In genomic region chr19:10670876-10671804, GRCh38 we compare ENCODE assay signal across 19 cellular contexts. TPM values are rescaled to one million over a fixed set of nuclear protein-coding genes. Genes with fewer than 3 reads are reported as not detected.
DNase-seq lines count a peak whose midpoint lies in the region; ATAC-seq and TF ChIP-seq lines count a peak whose summit lies in the region.
"Had no signal": no experiment of that assay in that cellular context is flagged by ENCODE, and none has a peak within 500 bp of the region (broad histone marks: within the 10 kb centered on the region; RNA-seq: fewer than 3 reads in every experiment).

No MANE protein-coding gene starts in this region.

- peaks cover 10% of the 10 kb centered on the region for H3K4me1 ChIP-seq in IMR-90 (ENCODE audit: control insufficient read depth, insufficient read depth, low read length)
- no peaks in the 10 kb centered on the region for H3K4me1 ChIP-seq in mammary epithelial cell (ENCODE audit: insufficient read depth, low read length)
- H3K4me1 ChIP-seq: foreskin keratinocyte had no signal

- no peak for TF ChIP-seq RAD21 in IMR-90 (IDR thresholded peaks at IDR 0.05; ENCODE audit: low read length)

- no peaks in the 10 kb centered on the region for H3K9me3 ChIP-seq in IMR-90 (ENCODE audit: control insufficient read depth, insufficient read depth, low read length)
- no peaks in the 10 kb centered on the region for H3K9me3 ChIP-seq in mammary epithelial cell (replicated peaks; ENCODE audit: insufficient read depth, low read length)
- H3K9me3 ChIP-seq: thyroid gland had no signal

- peak overlapping the region; percentile 0 for H2AK9ac ChIP-seq in IMR-90 (replicated peaks; ENCODE audit: low read depth, low read length, poor library complexity)

- H3K27me3 ChIP-seq in IMR-90 (ENCODE audit: control insufficient read depth, insufficient read depth, low read length) (no peaks in the 10 kb centered on the region), mammary epithelial cell (ENCODE audit: insufficient read depth, low read length) (no peaks in the 10 kb centered on the region)
- H3K27me3 ChIP-seq: foreskin keratinocyte, thyroid gland had no signal

- no TSS peak for BruUV-seq in IMR-90 (replicated peaks; lab: Mats Ljungman, UMichigan)
- TSS peak; percentile 73 for BruUV-seq in mammary epithelial cell (replicated peaks; lab: Mats Ljungman, UMichigan)

- no peak overlapping the region for H3K4ac ChIP-seq in IMR-90 (ENCODE audit: low read depth, low read length)

- DNase-seq in G401 (ENCODE audit: low spot score) (peak; percentile 63), IMR-90 (no peak), mammary epithelial cell (no peak), neural crest cell (ENCODE audit: low read depth, low spot score) (no peak), nephron progenitor cell (no peak)
- DNase-seq in stimulated activated CD4-positive, alpha-beta T cell treated with anti-CD3 and anti-CD28 coated beads, Interleukin-4, amount 100 ng/mL, for 24 hours, result no peak
- DNase-seq: activated CD4-positive, alpha-beta memory T cell treated with anti-CD3 and anti-CD28 coated beads, Interleukin-2, amount 10 ng/mL, durations not matched to agents 7 days and 5 days; amygdala; foreskin keratinocyte; GOT3; Kasumi-1; NCI-H1417 treated with DMSO at 0.1 percent for 48 hours; NCI-H2171 treated with DMSO at 0.1 percent for 48 hours; SHP77; T-helper 1 cell; thyroid gland had no signal

- H4K5ac ChIP-seq in IMR-90 (ENCODE audit: low read depth, low read length), result no peak overlapping the region

- no peak overlapping the region for H2BK15ac ChIP-seq in IMR-90 (ENCODE audit: low read depth, low read length)

- H3K9ac ChIP-seq in IMR-90 (ENCODE audit: low read depth, low read length), result no peak overlapping the region
- H3K9ac ChIP-seq in mammary epithelial cell (ENCODE audit: insufficient read depth, low read length), result no peak overlapping the region

- H3K27ac ChIP-seq in IMR-90 (ENCODE audit: insufficient read depth, low read length), result no peak overlapping the region
- no peak overlapping the region for H3K27ac ChIP-seq in mammary epithelial cell (ENCODE audit: insufficient read depth, low read depth, low read length)
- H3K27ac ChIP-seq: foreskin keratinocyte, thyroid gland had no signal

- H3K79me2 ChIP-seq in mammary epithelial cell (ENCODE audit: insufficient read depth, low read length), result peaks cover 93% of the 10 kb centered on the region

- H3K36me3 Mint-ChIP-seq in neural crest cell (ENCODE audit: low read depth) (peaks cover 15% of the 10 kb centered on the region), nephron progenitor cell (ENCODE audit: low read depth) (peaks cover 78% of the 10 kb centered on the region)

- ATAC-seq in IMR-90 (ENCODE audit: low read depth) (no peak), GM19467 (IDR thresholded peaks at IDR 0.05; ENCODE audit: unreplicated experiment) (no peak)
- ATAC-seq: foreskin keratinocyte; stimulated activated memory B cell treated with anti-CD40 and anti-IgM and Interleukin-4, amounts not matched to agents 10 μg/mL and 1 μg/mL and 100 μg/mL, for 72 hours had no signal

- H3K18ac ChIP-seq in IMR-90 (ENCODE audit: low read depth, low read length), result no peak overlapping the region

- H4K20me1 ChIP-seq in IMR-90 (ENCODE audit: insufficient read depth, low read length) (peaks cover 97% of the 10 kb centered on the region), mammary epithelial cell (ENCODE audit: insufficient read depth, low read length) (peaks cover 20% of the 10 kb centered on the region)

- WGBS in IMR-90 (ENCODE audit: extremely low coverage in 2 of 2, insufficient read length in 1 of 2), 2 experiments, result 69% methylated on average over 2 of the region's 24 CpGs; no CpG with 5 or more reads in 1 of the 2 experiments
- WGBS in mammary epithelial cell (ENCODE audit: low coverage, missing lambda C conversion rate), result 78% methylated on average over 23 of the region's 24 CpGs

- no peak overlapping the region for H2BK120ac ChIP-seq in IMR-90 (ENCODE audit: low read depth, low read length)

- no peak overlapping the region for H2BK5ac ChIP-seq in IMR-90 (ENCODE audit: low read depth, low read length, poor library complexity, severe bottlenecking)

- H3K14ac ChIP-seq in IMR-90 (replicated peaks; ENCODE audit: low read depth, low read length), result no peak overlapping the region

- dilution Hi-C loops in IMR-90 (cut with HindIII; ENCODE audit: low sequenced_read_pairs, unreplicated experiment) (no loop called here), mammary epithelial cell (cut with HindIII; ENCODE audit: low sequenced_read_pairs) (no loop called here)

- no peak overlapping the region for H3K4me3 ChIP-seq in IMR-90 (ENCODE audit: insufficient read depth, low read depth, low read length)
- H3K4me3 ChIP-seq in mammary epithelial cell (replicated peaks in 1 of 3; ENCODE audit: insufficient read depth in 1 of 3, low read depth in 2 of 3, low read length in 3 of 3), result no peak overlapping the region
- H3K4me3 ChIP-seq: thyroid gland had no signal

- H3K9me3 Mint-ChIP-seq in neural crest cell, result no peaks in the 10 kb centered on the region
- H3K9me3 Mint-ChIP-seq in nephron progenitor cell, result no peaks in the 10 kb centered on the region
- H3K9me3 Mint-ChIP-seq: activated CD4-positive, alpha-beta memory T cell treated with anti-CD3 and anti-CD28 coated beads, Interleukin-2, amount 10 ng/mL, durations not matched to agents 7 days and 5 days; activated T-helper 2 cell treated with anti-CD3 and anti-CD28 coated beads, Interferon-gamma antibody, Interleukin-2, Interleukin-4, amounts not matched to agents 10 μg/mL and 5 μg/mL and 100 μg/mL, durations not matched to agents 14 hours and 24 hours and 36 hours; stimulated activated memory B cell treated with anti-CD40 and anti-IgM and Interleukin-4, amounts not matched to agents 10 μg/mL and 1 μg/mL and 100 μg/mL, for 72 hours had no signal

- H3K36me3 ChIP-seq in IMR-90 (ENCODE audit: control insufficient read depth, insufficient read depth, low read length) (peaks cover 39% of the 10 kb centered on the region), mammary epithelial cell (ENCODE audit: insufficient read depth, low read length) (peaks cover 30% of the 10 kb centered on the region)

- H3K23ac ChIP-seq in IMR-90 (ENCODE audit: low read depth, low read length), result no peak overlapping the region

- in situ Hi-C loops in G401 (cut with HindIII; ENCODE audit: low sequenced_read_pairs) (no loop called here), IMR-90 (cut with MboI; ENCODE audit: low sequenced_read_pairs) (no loop called here), mammary epithelial cell (cut with MboI; ENCODE audit: low sequenced_read_pairs in 2 of 2) (no loop called here)

- intact Hi-C loops in IMR-90 (cut with micrococcal nuclease) (no loop called here), mammary epithelial cell (cut with micrococcal nuclease) (no loop called here)

- TF ChIP-seq POLR2A in IMR-90 (IDR thresholded peaks at IDR 0.05; ENCODE audit: low read depth, low read length), result no peak

- no peak overlapping the region for H3K4me2 ChIP-seq in IMR-90 (ENCODE audit: low read depth, low read length)
- no peak overlapping the region for H3K4me2 ChIP-seq in mammary epithelial cell (ENCODE audit: insufficient read depth, low read depth, low read length)

- peaks cover 18% of the 10 kb centered on the region for H3K9me1 ChIP-seq in IMR-90 (ENCODE audit: insufficient read depth, low read length)

- H3K27ac Mint-ChIP-seq in neural crest cell (ENCODE audit: unreplicated experiment) (peak overlapping the region; percentile 62), nephron progenitor cell (no peak overlapping the region)
- H3K27ac Mint-ChIP-seq: activated CD4-positive, alpha-beta memory T cell treated with anti-CD3 and anti-CD28 coated beads, Interleukin-2, amount 10 ng/mL, durations not matched to agents 7 days and 5 days; activated T-helper 2 cell treated with anti-CD3 and anti-CD28 coated beads, Interferon-gamma antibody, Interleukin-2, Interleukin-4, amounts not matched to agents 10 μg/mL and 5 μg/mL and 100 μg/mL, durations not matched to agents 14 hours and 24 hours and 36 hours had no signal

- no peak overlapping the region for H2AFZ ChIP-seq in IMR-90 (replicated peaks; ENCODE audit: low read length, poor library complexity)
- no peak overlapping the region for H2AFZ ChIP-seq in mammary epithelial cell (ENCODE audit: low read depth, low read length)

- H2BK20ac ChIP-seq in IMR-90 (ENCODE audit: low read depth, low read length), result no peak overlapping the region

- no peak overlapping the region for H2AK5ac ChIP-seq in IMR-90 (ENCODE audit: low read depth, low read length)

- POLR2A ChIA-PET in IMR-90 (lab: Charles Lee; ENCODE audit: unreplicated experiment), result no interaction called here

- no peak overlapping the region for H3K56ac ChIP-seq in IMR-90 (ENCODE audit: extremely low read depth, insufficient read depth, low read length)

- no peak overlapping the region for H4K8ac ChIP-seq in IMR-90 (ENCODE audit: low read depth in 2 of 2, low read length in 2 of 2)

- no peaks in the 10 kb centered on the region for H3K27me3 Mint-ChIP-seq in neural crest cell (ENCODE audit: low read depth)
- H3K27me3 Mint-ChIP-seq in nephron progenitor cell (ENCODE audit: low read depth, poor library complexity), result peaks cover 3% of the 10 kb centered on the region
- H3K27me3 Mint-ChIP-seq: activated CD4-positive, alpha-beta memory T cell treated with anti-CD3 and anti-CD28 coated beads, Interleukin-2, amount 10 ng/mL, durations not matched to agents 7 days and 5 days; stimulated activated memory B cell treated with anti-CD40 and anti-IgM and Interleukin-4, amounts not matched to agents 10 μg/mL and 1 μg/mL and 100 μg/mL, for 72 hours had no signal

- CTCF ChIA-PET in IMR-90 (lab: Yijun Ruan, JAX) (interaction anchor here (0.6 kb wide), 1 partner anchor 27 kb away, joined by 3 read pairs; no protein-coding TSS in a partner anchor), mammary epithelial cell (lab: Charles Lee; ENCODE audit: low non-redundant PET) (no interaction called here)

- peaks cover 21 to 77% of the 10 kb centered on the region in 2 experiments for H3K79me1 ChIP-seq in IMR-90 (ENCODE audit: low read depth in 1 of 2, low read length in 2 of 2)

- H3K4me3 Mint-ChIP-seq in neural crest cell, result no peak overlapping the region
- no peak overlapping the region for H3K4me3 Mint-ChIP-seq in nephron progenitor cell
- H3K4me3 Mint-ChIP-seq: activated CD4-positive, alpha-beta memory T cell treated with anti-CD3 and anti-CD28 coated beads, Interleukin-2, amount 10 ng/mL, durations not matched to agents 7 days and 5 days; stimulated activated memory B cell treated with anti-CD40 and anti-IgM and Interleukin-4, amounts not matched to agents 10 μg/mL and 1 μg/mL and 100 μg/mL, for 72 hours had no signal

- H3K4me1 Mint-ChIP-seq in neural crest cell (peaks cover 18% of the 10 kb centered on the region), nephron progenitor cell (peaks cover 11% of the 10 kb centered on the region)

- no peak overlapping the region for H4K91ac ChIP-seq in IMR-90 (ENCODE audit: insufficient read depth, low read depth, low read length)

- TF ChIP-seq CTCF in IMR-90 (conservative IDR thresholded peaks at IDR 0.05; ENCODE audit: low read depth, low read length) (no peak), mammary epithelial cell (conservative IDR thresholded peaks at IDR 0.05 in 1 of 2, IDR thresholded peaks at IDR 0.05 in 1 of 2; ENCODE audit: extremely low read depth in 1 of 2, insufficient read depth in 1 of 2, low read depth in 1 of 2, low read length in 2 of 2) (no peak), neural crest cell (conservative IDR thresholded peaks at IDR 0.05) (no peak), nephron progenitor cell (IDR thresholded peaks at IDR 0.05) (no peak)

RNA-seq across cellular contexts. Expression of gene ILF3, which starts 17.0 kb away (rescaled TPM):
- 363 and 464 TPM in 2 replicates for total RNA-seq in G401 (2014; rRNA removed; shearing (Covaris generic))
- 95.3 and 120 TPM in 2 replicates for total RNA-seq in IMR-90 (2012; rRNA removed)
- 155 and 166 TPM in 2 replicates for polyA plus RNA-seq in IMR-90 (2012; rRNA removed)
- polyA plus RNA-seq in IMR-90 (2012; cell fraction: cytosol; rRNA removed), result 86.0 and 97.7 TPM in 2 replicates
- 521 and 599 TPM in 2 replicates for polyA plus RNA-seq in IMR-90 (2012; cell fraction: nucleus; rRNA removed; ENCODE audit: low replicate concordance)
- total RNA-seq in mammary epithelial cell, result 100 to 1,000 TPM in 1 of 2 donors, 10 to 100 TPM in 1; 75.5 to 252 TPM
- 139 TPM for polyA plus RNA-seq in mammary epithelial cell
- polyA minus RNA-seq in mammary epithelial cell, result 177 TPM
- total RNA-seq in neural crest cell, result 848 and 861 TPM in 2 replicates

RNA-seq across cellular contexts. Expression of gene QTRT1, which starts 30.1 kb away (rescaled TPM):
- 85.4 and 93.4 TPM in 2 replicates for total RNA-seq in G401 (2014; rRNA removed; shearing (Covaris generic))
- total RNA-seq in IMR-90 (2012; rRNA removed) (18.6 and 19.9 TPM in 2 replicates), mammary epithelial cell (10 to 100 TPM; 22.2 to 42.7 TPM), neural crest cell (74.0 and 85.0 TPM in 2 replicates)
- polyA plus RNA-seq in IMR-90 (2012; rRNA removed) (51.8 and 63.3 TPM in 2 replicates), mammary epithelial cell (35.4 TPM)
- polyA plus RNA-seq in IMR-90 (2012; cell fraction: cytosol; rRNA removed), result 65.6 and 65.8 TPM in 2 replicates
- polyA plus RNA-seq in IMR-90 (2012; cell fraction: nucleus; rRNA removed; ENCODE audit: low replicate concordance), result 180 and 458 TPM in 2 replicates
- 5.5 TPM for polyA minus RNA-seq in mammary epithelial cell

RNA-seq across cellular contexts. Expression of gene SLC44A2, which starts 45.8 kb away (rescaled TPM):
- total RNA-seq in G401 (2014; rRNA removed; shearing (Covaris generic)), result 7.4 and 12.8 TPM in 2 replicates
- total RNA-seq in IMR-90 (2012; rRNA removed) (25.8 and 28.5 TPM in 2 replicates), mammary epithelial cell (10 to 100 TPM; 64.8 to 87.9 TPM), neural crest cell (94.5 and 99.5 TPM in 2 replicates)
- polyA plus RNA-seq in IMR-90 (2012; rRNA removed) (62.1 and 62.9 TPM in 2 replicates), mammary epithelial cell (65.0 TPM)
- polyA plus RNA-seq in IMR-90 (2012; cell fraction: cytosol; rRNA removed), result 44.2 and 47.4 TPM in 2 replicates
- polyA plus RNA-seq in IMR-90 (2012; cell fraction: nucleus; rRNA removed; ENCODE audit: low replicate concordance), result 90.2 and 94.3 TPM in 2 replicates
- 261 TPM for polyA minus RNA-seq in mammary epithelial cell

RNA-seq across cellular contexts. Expression of gene DNM2, which starts 46.7 kb away (rescaled TPM):
- total RNA-seq in G401 (2014; rRNA removed; shearing (Covaris generic)), result 90.2 and 121 TPM in 2 replicates
- total RNA-seq in IMR-90 (2012; rRNA removed) (55.0 and 55.6 TPM in 2 replicates), mammary epithelial cell (100 to 1,000 TPM in 1 of 2 donors, 10 to 100 TPM in 1; 95.9 to 125 TPM), neural crest cell (117 TPM in 2 replicates)
- polyA plus RNA-seq in IMR-90 (2012; rRNA removed) (74.2 and 74.6 TPM in 2 replicates), mammary epithelial cell (60.2 TPM)
- polyA plus RNA-seq in IMR-90 (2012; cell fraction: cytosol; rRNA removed), result 26.6 and 50.4 TPM in 2 replicates
- polyA plus RNA-seq in IMR-90 (2012; cell fraction: nucleus; rRNA removed; ENCODE audit: low replicate concordance), result 194 and 239 TPM in 2 replicates
- polyA minus RNA-seq in mammary epithelial cell, result 219 TPM
